Comparison of ENCODE assay signal across 20 cellular contexts in the genomic region with DNA sequence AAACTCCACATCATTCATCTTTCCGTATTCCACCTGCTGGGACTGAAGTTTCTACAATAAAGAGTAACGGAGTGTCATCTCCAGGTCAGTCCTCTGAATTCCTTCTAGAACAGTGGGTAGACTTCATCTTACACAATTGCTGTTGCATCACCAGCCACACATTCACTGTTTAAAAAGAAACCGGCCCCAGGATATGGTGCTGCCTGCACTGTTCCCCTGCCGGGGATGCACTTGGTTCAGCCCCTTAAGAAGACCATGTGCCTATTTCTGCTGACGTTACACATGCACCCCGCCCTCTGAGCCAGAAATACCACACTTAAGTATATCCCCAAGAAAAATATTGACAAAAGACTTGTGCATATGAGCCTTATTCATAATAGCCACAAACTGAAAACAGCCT.
DNase-seq lines count a peak whose midpoint lies in the region; ATAC-seq and TF ChIP-seq lines count a peak whose summit lies in the region.
"Had no signal": no experiment of that assay in that cellular context is flagged by ENCODE, and none has a peak within 500 bp of the region (broad histone marks: within the 10 kb centered on the region; RNA-seq: fewer than 3 reads in every experiment).

No MANE protein-coding gene starts in this region.

- H3K9me3 ChIP-seq in IMR-90 (ENCODE audit: control insufficient read depth, insufficient read depth, low read length): no peaks in the 10 kb centered on the region

- TF ChIP-seq CTCF in IMR-90 (conservative IDR thresholded peaks at IDR 0.05; ENCODE audit: low read depth, low read length): no peak

- no peaks in the 10 kb centered on the region for H4K20me1 ChIP-seq in IMR-90 (ENCODE audit: insufficient read depth, low read length)

- no peak overlapping the region for H2BK15ac ChIP-seq in IMR-90 (ENCODE audit: low read depth, low read length)

- no peak overlapping the region for H4K8ac ChIP-seq in IMR-90 (ENCODE audit: low read depth in 2 of 2, low read length in 2 of 2)

- no peak overlapping the region for H3K4me2 ChIP-seq in IMR-90 (ENCODE audit: low read depth, low read length)

- H3K14ac ChIP-seq in IMR-90 (replicated peaks; ENCODE audit: low read depth, low read length): no peak overlapping the region

- H2AK9ac ChIP-seq in IMR-90 (replicated peaks; ENCODE audit: low read depth, low read length, poor library complexity): no peak overlapping the region

- H2BK5ac ChIP-seq in IMR-90 (ENCODE audit: low read depth, low read length, poor library complexity, severe bottlenecking): no peak overlapping the region

- no peak for TF ChIP-seq RAD21 in IMR-90 (IDR thresholded peaks at IDR 0.05; ENCODE audit: low read length)

- H2BK20ac ChIP-seq in IMR-90 (ENCODE audit: low read depth, low read length): no peak overlapping the region

- no peak overlapping the region for H4K5ac ChIP-seq in IMR-90 (ENCODE audit: low read depth, low read length)

- in situ Hi-C loops in IMR-90 (cut with MboI; ENCODE audit: low sequenced_read_pairs): no loop called here

- DNase-seq in IMR-90 (peak; percentile 28), RPMI7951 (ENCODE audit: low read depth) (peak; percentile 33), fibroblast of gingiva (ENCODE audit: low read depth) (peak; percentile 59), stromal cell of bone marrow (ENCODE audit: low read depth) (peak; percentile 53), H7 (no peak), GOT3 (lab: John Stamatoyannopoulos, UW) (no peak)
- DNase-seq: activated CD8-positive, alpha-beta T cell treated with anti-CD3 and anti-CD28 coated beads, Interleukin-2, amount 10 ng/mL, durations not matched to agents 7 days and 5 days; activated T-cell treated with anti-CD3 and anti-CD28 coated beads, Interleukin-2, amount 50 U/mL, for 48 hours; COR-L47; effector memory CD4-positive, alpha-beta T cell; KBM-7; left ventricle myocardium superior; NCI-H1417; NCI-H2171 treated with DMSO at 0.1 percent for 48 hours; occipital lobe; stimulated activated CD4-positive, alpha-beta T cell treated with anti-CD3 and anti-CD28 coated beads, Interleukin-1b, Interleukin-23, amount 100 ng/mL, for 48 hours; T-helper 1 cell had no signal

- no peaks in the 10 kb centered on the region for H3K79me1 ChIP-seq in IMR-90 (ENCODE audit: low read depth in 1 of 2, low read length in 2 of 2)

- no peak overlapping the region for H3K18ac ChIP-seq in IMR-90 (ENCODE audit: low read depth, low read length)

- TF ChIP-seq POLR2A in IMR-90 (IDR thresholded peaks at IDR 0.05; ENCODE audit: low read depth, low read length): no peak

- no peaks in the 10 kb centered on the region for H3K36me3 ChIP-seq in IMR-90 (ENCODE audit: control insufficient read depth, insufficient read depth, low read length)
- H3K36me3 ChIP-seq in H7 (replicated peaks; ENCODE audit: control insufficient read depth, insufficient read depth, low read length): no peaks in the 10 kb centered on the region

- CTCF ChIA-PET in IMR-90 (lab: Yijun Ruan, JAX): no interaction called here

- no peaks in the 10 kb centered on the region for H3K27me3 ChIP-seq in IMR-90 (ENCODE audit: control insufficient read depth, insufficient read depth, low read length)
- no peaks in the 10 kb centered on the region for H3K27me3 ChIP-seq in H7 (ENCODE audit: control insufficient read depth, insufficient read depth, low read length)

- H4K91ac ChIP-seq in IMR-90 (ENCODE audit: insufficient read depth, low read depth, low read length): no peak overlapping the region

- no peak overlapping the region for H3K4ac ChIP-seq in IMR-90 (ENCODE audit: low read depth, low read length)

- no peak overlapping the region for H3K56ac ChIP-seq in IMR-90 (ENCODE audit: extremely low read depth, insufficient read depth, low read length)

- no peak overlapping the region for H3K27ac ChIP-seq in IMR-90 (ENCODE audit: insufficient read depth, low read length)
- H3K27ac ChIP-seq: VCaP had no signal

- H3K4me3 ChIP-seq in IMR-90 (ENCODE audit: insufficient read depth, low read depth, low read length): no peak overlapping the region
- H3K4me3 ChIP-seq in H7 (ENCODE audit: insufficient read depth, low read depth, low read length): no peak overlapping the region

- H3K23ac ChIP-seq in IMR-90 (ENCODE audit: low read depth, low read length): no peak overlapping the region

- POLR2A ChIA-PET in IMR-90 (lab: Charles Lee; ENCODE audit: unreplicated experiment): no interaction called here

- H2BK120ac ChIP-seq in IMR-90 (ENCODE audit: low read depth, low read length): no peak overlapping the region

- 100% methylated on average over 1 of the region's 6 CpGs; no CpG with 5 or more reads in 1 of the 2 experiments for WGBS in IMR-90 (ENCODE audit: extremely low coverage in 2 of 2, insufficient read length in 1 of 2), 2 experiments

- H3K9me1 ChIP-seq in IMR-90 (ENCODE audit: insufficient read depth, low read length): no peaks in the 10 kb centered on the region

- no peak overlapping the region for H2AFZ ChIP-seq in IMR-90 (replicated peaks; ENCODE audit: low read length, poor library complexity)

- intact Hi-C loops in IMR-90 (cut with micrococcal nuclease): no loop called here

- H3K4me1 ChIP-seq in IMR-90 (ENCODE audit: control insufficient read depth, insufficient read depth, low read length): peaks cover 3% of the 10 kb centered on the region; the same call in 1 of the 2 replicates

- ATAC-seq in IMR-90 (ENCODE audit: low read depth) (peak; percentile 32; the same call in 1 of the 2 replicates), HG03521 (IDR thresholded peaks at IDR 0.05; ENCODE audit: unreplicated experiment) (no peak)
- ATAC-seq: activated CD8-positive, alpha-beta T cell treated with anti-CD3 and anti-CD28 coated beads, Interleukin-2, amount 10 ng/mL, durations not matched to agents 7 days and 5 days; left ventricle myocardium superior; sciatic nerve had no signal

- H3K9ac ChIP-seq in IMR-90 (ENCODE audit: low read depth, low read length): no peak overlapping the region

- no TSS peak for BruUV-seq in IMR-90 (replicated peaks; lab: Mats Ljungman, UMichigan)

- dilution Hi-C loops in IMR-90 (cut with HindIII; ENCODE audit: low sequenced_read_pairs, unreplicated experiment): no loop called here

- no peak overlapping the region for H2AK5ac ChIP-seq in IMR-90 (ENCODE audit: low read depth, low read length)

TF ChIP-seq in IMR-90, 13 proteins besides CTCF, POLR2A, EP300 and RAD21:
- TF ChIP-seq FOS (IDR thresholded peaks at IDR 0.05; ENCODE audit: low read depth, low read length) (no peak), CEBPB (IDR thresholded peaks at IDR 0.05; ENCODE audit: low read depth, low read length) (peak; percentile 73)

Comparison
In these comparisons a context has a peak if more than half of its experiments do, and no peak if none do; other contexts are left out.
1. DNase-seq: peak in IMR-90 (single experiment), RPMI7951 (single experiment), fibroblast of gingiva (single experiment) and stromal cell of bone marrow (single experiment); none in H7 (single experiment) and GOT3 (single experiment).